In the genomic region with DNA sequence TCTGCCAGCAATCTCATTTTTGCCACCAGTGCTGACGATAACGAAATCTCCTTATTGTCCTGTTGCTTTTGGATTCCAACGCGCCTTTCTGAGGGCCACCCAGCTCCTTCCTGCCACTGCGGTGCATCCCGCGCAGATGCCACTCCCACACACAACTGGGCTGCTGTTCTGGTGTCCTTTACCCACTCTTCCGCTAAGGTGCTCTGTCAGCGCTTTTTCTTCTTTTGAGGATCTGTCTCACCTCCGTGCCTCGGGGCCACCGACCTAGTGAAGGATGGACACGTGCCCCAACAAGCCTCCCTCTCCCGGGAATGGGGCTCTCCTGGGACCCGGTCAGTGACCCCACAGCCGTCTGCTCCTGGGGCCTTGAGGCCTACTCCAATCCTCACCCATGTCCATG, we compare ENCODE assay signal across 8 cellular contexts.
"Had no signal": no experiment of that assay in that cellular context is flagged by ENCODE, and none has a peak within 500 bp of the region (broad histone marks: within the 10 kb centered on the region; RNA-seq: fewer than 3 reads in every experiment).

No MANE protein-coding gene starts in this region.

- DNase-seq: GOT3, H7, HFFc6, KG1 had no signal

- H3K4me1 ChIP-seq: HAP-1 had no signal

- H3K27ac Mint-ChIP-seq: HFFc6 had no signal

- H3K4me3 Mint-ChIP-seq: HFFc6 had no signal

- FAIRE-seq: HTR-8/SVneo, K562 had no signal

- H3K36me3 ChIP-seq: HAP-1 had no signal

- ATAC-seq: HCT116, K562 had no signal

- H3K9me3 ChIP-seq: HAP-1 had no signal

- H3K4me3 ChIP-seq: HAP-1, K562 had no signal
